Comparison of ENCODE assay signal across 11 cellular contexts in the genomic region with DNA sequence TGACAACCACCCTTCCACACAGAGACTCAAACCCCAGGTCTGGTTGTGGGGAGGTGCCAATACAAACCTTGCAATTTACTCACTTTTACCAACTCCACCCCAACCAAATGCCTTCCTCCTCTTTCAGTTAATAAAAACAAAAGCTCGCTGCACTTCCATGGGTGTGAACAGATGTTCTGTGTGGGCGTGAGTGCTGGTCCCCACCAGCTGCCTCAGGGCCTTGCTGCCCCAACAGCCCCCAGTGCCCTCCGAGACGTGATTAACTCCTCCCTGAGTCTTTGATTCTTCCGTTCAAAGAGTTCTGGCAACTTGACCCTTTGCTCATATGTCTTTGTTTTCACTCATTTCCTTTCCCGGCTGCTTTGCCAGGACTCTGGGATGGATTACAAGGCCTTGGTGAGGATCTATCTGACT.
DNase-seq lines count a peak whose midpoint lies in the region; ATAC-seq and TF ChIP-seq lines count a peak whose summit lies in the region.
"Had no signal": no experiment of that assay in that cellular context is flagged by ENCODE, and none has a peak within 500 bp of the region (broad histone marks: within the 10 kb centered on the region; RNA-seq: fewer than 3 reads in every experiment).

No MANE protein-coding gene starts in this region.

- no peak for DNase-seq in activated naive CD4-positive, alpha-beta T cell treated with anti-CD3 and anti-CD28 coated beads, Interleukin-2, amount 50 U/mL, for 16 hours
- DNase-seq in activated CD4-positive, alpha-beta memory T cell treated with anti-CD3 and anti-CD28 coated beads for 36 hours = no peak
- DNase-seq in fibroblast of the aortic adventitia (ENCODE audit: low read depth) (peak; percentile 36), NCI-H82 (lab: John Stamatoyannopoulos, UW) (no peak), NOMO-1 treated with dmso at 0.1 percent for 144 hours (lab: John Stamatoyannopoulos, UW; ENCODE audit: unreplicated experiment) (no peak), GM19238 (ENCODE audit: insufficient read length, low spot score) (no peak)
- peak in 1 of 2 donors; percentile 35 for DNase-seq in stimulated activated naive CD8-positive, alpha-beta T cell treated with anti-CD3 and anti-CD28 coated beads, Interleukin-15, amount 100 ng/mL, for 72 hours
- DNase-seq: gastrocnemius medialis, lower lobe of right lung, small intestine had no signal

- H3K36me3 Mint-ChIP-seq in activated naive CD4-positive, alpha-beta T cell treated with anti-CD3 and anti-CD28 coated beads, Interleukin-2, amount 50 U/mL, for 24 hours = no peaks in the 10 kb centered on the region
- no peaks in the 10 kb centered on the region for H3K36me3 Mint-ChIP-seq in activated CD4-positive, alpha-beta memory T cell treated with anti-CD3 and anti-CD28 coated beads for 36 hours

- peaks cover 50% of the 10 kb centered on the region for H3K4me1 Mint-ChIP-seq in activated naive CD4-positive, alpha-beta T cell treated with anti-CD3 and anti-CD28 coated beads, Interleukin-2, amount 50 U/mL, for 24 hours
- peaks cover 66% of the 10 kb centered on the region for H3K4me1 Mint-ChIP-seq in activated CD4-positive, alpha-beta memory T cell treated with anti-CD3 and anti-CD28 coated beads for 36 hours (ENCODE audit: low read depth)
- peaks cover 55% of the 10 kb centered on the region for H3K4me1 Mint-ChIP-seq in stimulated activated naive CD8-positive, alpha-beta T cell treated with anti-CD3 and anti-CD28 coated beads, Interleukin-15, amount 100 ng/mL, for 72 hours

- no peak for ATAC-seq in stimulated activated naive CD8-positive, alpha-beta T cell treated with anti-CD3 and anti-CD28 coated beads, Interleukin-15, amount 100 ng/mL, for 72 hours
- ATAC-seq: gastrocnemius medialis, lower lobe of right lung had no signal

- no peaks in the 10 kb centered on the region for H3K9me3 Mint-ChIP-seq in activated naive CD4-positive, alpha-beta T cell treated with anti-CD3 and anti-CD28 coated beads, Interleukin-2, amount 50 U/mL, for 24 hours
- no peaks in the 10 kb centered on the region for H3K9me3 Mint-ChIP-seq in activated CD4-positive, alpha-beta memory T cell treated with anti-CD3 and anti-CD28 coated beads for 36 hours
- no peaks in the 10 kb centered on the region for H3K9me3 Mint-ChIP-seq in stimulated activated naive CD8-positive, alpha-beta T cell treated with anti-CD3 and anti-CD28 coated beads, Interleukin-15, amount 100 ng/mL, for 72 hours

- H3K4me3 ChIP-seq in fibroblast of the aortic adventitia (ENCODE audit: low read depth, low read length) = no peak overlapping the region
- H3K4me3 ChIP-seq: gastrocnemius medialis, lower lobe of right lung had no signal

- POLR2A ChIA-PET in activated CD4-positive, alpha-beta memory T cell treated with anti-CD3 and anti-CD28 coated beads for 36 hours (lab: Charles Lee) = interaction anchor here (0.6 to 1.9 kb wide), 8 partner anchors 56 to 503 kb away, joined by 3 to 5 read pairs (median 4); no protein-coding TSS in a partner anchor

- peak overlapping the region; percentile 79 for H3K27ac Mint-ChIP-seq in activated naive CD4-positive, alpha-beta T cell treated with anti-CD3 and anti-CD28 coated beads, Interleukin-2, amount 50 U/mL, for 24 hours
- peak overlapping the region; percentile 90 for H3K27ac Mint-ChIP-seq in activated CD4-positive, alpha-beta memory T cell treated with anti-CD3 and anti-CD28 coated beads for 36 hours
- H3K27ac Mint-ChIP-seq in stimulated activated naive CD8-positive, alpha-beta T cell treated with anti-CD3 and anti-CD28 coated beads, Interleukin-15, amount 100 ng/mL, for 72 hours = peak overlapping the region; percentile 98

- intact Hi-C loops in activated CD4-positive, alpha-beta memory T cell treated with anti-CD3 and anti-CD28 coated beads for 36 hours (cut with micrococcal nuclease) = no loop called here

- H3K27me3 Mint-ChIP-seq in activated naive CD4-positive, alpha-beta T cell treated with anti-CD3 and anti-CD28 coated beads, Interleukin-2, amount 50 U/mL, for 24 hours = no peaks in the 10 kb centered on the region
- H3K27me3 Mint-ChIP-seq in activated CD4-positive, alpha-beta memory T cell treated with anti-CD3 and anti-CD28 coated beads for 36 hours = no peaks in the 10 kb centered on the region
- no peaks in the 10 kb centered on the region for H3K27me3 Mint-ChIP-seq in stimulated activated naive CD8-positive, alpha-beta T cell treated with anti-CD3 and anti-CD28 coated beads, Interleukin-15, amount 100 ng/mL, for 72 hours

- CTCF ChIA-PET in activated CD4-positive, alpha-beta memory T cell treated with anti-CD3 and anti-CD28 coated beads for 36 hours (lab: Charles Lee) = interaction anchor here (0.8 to 3.4 kb wide), 15 partner anchors 9 to 579 kb away, joined by 3 to 35 read pairs (median 4); a partner anchor contains a TSS

- no peak for TF ChIP-seq CTCF in fibroblast of the aortic adventitia (IDR thresholded peaks at IDR 0.05; ENCODE audit: insufficient read depth, low read length)

- no peak overlapping the region for H3K4me3 Mint-ChIP-seq in activated naive CD4-positive, alpha-beta T cell treated with anti-CD3 and anti-CD28 coated beads, Interleukin-2, amount 50 U/mL, for 24 hours
- H3K4me3 Mint-ChIP-seq in activated CD4-positive, alpha-beta memory T cell treated with anti-CD3 and anti-CD28 coated beads for 36 hours = peak overlapping the region; percentile 11
- H3K4me3 Mint-ChIP-seq in stimulated activated naive CD8-positive, alpha-beta T cell treated with anti-CD3 and anti-CD28 coated beads, Interleukin-15, amount 100 ng/mL, for 72 hours = peak overlapping the region; percentile 68 to 76
